In genomic region chr9:37342895-37343294, GRCh38 we compare ENCODE assay signal across 14 cellular contexts.
"Had no signal": no experiment of that assay in that cellular context is flagged by ENCODE, and none has a peak within 500 bp of the region (broad histone marks: within the 10 kb centered on the region; RNA-seq: fewer than 3 reads in every experiment).

No MANE protein-coding gene starts in this region.

- H3K9me3 ChIP-seq: esophagus muscularis mucosa, pancreas, spleen, tibial artery had no signal

- H3K4me1 ChIP-seq: esophagus muscularis mucosa, tibial artery had no signal

- H3K27ac ChIP-seq: esophagus muscularis mucosa, pancreas, spleen, tibial artery had no signal

- H3K4me3 ChIP-seq: esophagus muscularis mucosa, pancreas, spleen, tibial artery had no signal

- FAIRE-seq: islet of Langerhans, pancreas had no signal

- ATAC-seq: activated naive CD8-positive, alpha-beta T cell treated with anti-CD3 and anti-CD28 coated beads, Interleukin-2, amount 50 U/mL, for 24 hours; left colon; naive thymus-derived CD4-positive, alpha-beta T cell; pancreas; sciatic nerve had no signal

- DNase-seq: activated CD4-positive, CD25-positive, alpha-beta regulatory T cell treated with anti-CD3 and anti-CD28 coated beads, Interleukin-2, amount 50 U/mL, for 72 hours; activated naive CD4-positive, alpha-beta T cell; activated naive CD8-positive, alpha-beta T cell treated with anti-CD3 and anti-CD28 coated beads, Interleukin-2, amount 50 U/mL, for 24 hours; aorta; cortex of kidney; effector CD4-positive, alpha-beta T cell; left colon; naive thymus-derived CD4-positive, alpha-beta T cell; pancreas; spleen; tibial artery had no signal

- H3K27me3 ChIP-seq: esophagus muscularis mucosa, pancreas, spleen, tibial artery had no signal

- H3K36me3 ChIP-seq: esophagus muscularis mucosa, pancreas, tibial artery had no signal
